ENCODE assay signal across 8 cellular contexts in genomic region chr9:122263699-122264349, GRCh38. TPM values are rescaled to one million over a fixed set of nuclear protein-coding genes. Genes with fewer than 3 reads are reported as not detected.
DNase-seq lines count a peak whose midpoint lies in the region; ATAC-seq, FAIRE-seq and TF ChIP-seq lines count a peak whose summit lies in the region.

No MANE protein-coding gene starts in this region.

- H3K9me3 ChIP-seq in SJSA1 (replicated peaks) (no peaks in the 10 kb centered on the region), esophagus squamous epithelium (no peaks in the 10 kb centered on the region), pancreas (no peaks in the 10 kb centered on the region)

- H3K36me3 ChIP-seq in SJSA1: peaks cover 29% of the 10 kb centered on the region
- H3K36me3 ChIP-seq in esophagus squamous epithelium: peaks cover 0 to 30% (median 7%) of the 10 kb centered on the region in 3 donors
- peaks cover 0 to 6% (median 5%) of the 10 kb centered on the region in 3 donors for H3K36me3 ChIP-seq in pancreas

- peak overlapping the region; percentile 65 for H3K4me3 ChIP-seq in SJSA1
- H3K4me3 ChIP-seq in esophagus squamous epithelium: peak overlapping the region; percentile 63 to 85 (median 72)
- peak overlapping the region; percentile 62 to 82 (median 64) for H3K4me3 ChIP-seq in pancreas

- no peak for FAIRE-seq in pancreas (lab: Jason Lieb, UNC)

- DNase-seq in GM20000 (ENCODE audit: low spot score) (peak; percentile 11), SJSA1 (ENCODE audit: low read depth in 1 of 2, low spot score in 2 of 2) (peak in 1 of 2 experiments; percentile 20), esophagus squamous epithelium (lab: John Stamatoyannopoulos, UW) (no peak), pancreas (peak in 1 of 6 donors; percentile 4)
- no peak for DNase-seq in stimulated activated CD4-positive, alpha-beta T cell treated with anti-CD3 and anti-CD28 coated beads, Interleukin-4, amount 100 ng/mL, for 1 hour
- no peak for DNase-seq in stimulated activated CD4-positive, alpha-beta T cell treated with anti-CD3 and anti-CD28 coated beads, Interleukin-4, amount 100 ng/mL, for 24 hours

- H3K4me1 ChIP-seq in SJSA1 (replicated peaks): peaks cover 15% of the 10 kb centered on the region
- H3K4me1 ChIP-seq in esophagus squamous epithelium: peaks cover 15 to 56% (median 22%) of the 10 kb centered on the region in 3 donors
- peaks cover 0 to 31% (median 22%) of the 10 kb centered on the region in 3 donors for H3K4me1 ChIP-seq in pancreas

- TF ChIP-seq CTCF in GM20000 (IDR thresholded peaks at IDR 0.05; ENCODE audit: extremely low read depth, missing control alignments) (no peak), esophagus squamous epithelium (IDR thresholded peaks at IDR 0.05) (no peak), pancreas (IDR thresholded peaks at IDR 0.05) (no peak)

- peak overlapping the region; percentile 90 for H3K27ac ChIP-seq in SJSA1
- peak overlapping the region; percentile 90 to 96 (median 93) for H3K27ac ChIP-seq in esophagus squamous epithelium
- H3K27ac ChIP-seq in pancreas: peak overlapping the region; percentile 93 to 96 (median 94)

- 12 to 13% methylated on average over 13 of the region's 13 CpGs for WGBS in esophagus squamous epithelium, 2 donors
- 10 to 11% methylated on average over 13 of the region's 13 CpGs for WGBS in pancreas, 2 donors

- intact Hi-C loops in esophagus squamous epithelium (cut with DNase I): no loop called here
- intact Hi-C loops in pancreas (cut with DNase I): no loop called here

- H3K27me3 ChIP-seq in SJSA1 (replicated peaks) (no peaks in the 10 kb centered on the region), esophagus squamous epithelium (no peaks in the 10 kb centered on the region), pancreas (no peaks in the 10 kb centered on the region)

- TF ChIP-seq POLR2A in esophagus squamous epithelium (IDR thresholded peaks at IDR 0.05): no peak

- ATAC-seq in pancreas (peak; percentile 8 to 35 (median 28)), HG03175 (IDR thresholded peaks at IDR 0.05; ENCODE audit: unreplicated experiment) (no peak), GM21526 (IDR thresholded peaks at IDR 0.05; ENCODE audit: low FRiP score, unreplicated experiment) (no peak)

RNA-seq across cellular contexts. Expression of gene RBM18, which starts 0.8 kb away (rescaled TPM):
- 9.8 and 17.6 TPM in 2 replicates for total RNA-seq in SJSA1 (2014; rRNA removed; shearing (Covaris generic))
- total RNA-seq in esophagus squamous epithelium: 10 to 100 TPM in 1 of 4 donors, 1 to 10 TPM in 3; 2.5 to 16.9 (median 8.2) TPM
- total RNA-seq in pancreas: 10 to 100 TPM in 1 of 6 donors, 1 to 10 TPM in 5; 5.0 to 10.5 (median 7.4) TPM
- 1 to 10 TPM; 1.7 to 4.9 TPM for polyA plus RNA-seq in pancreas

RNA-seq across cellular contexts. Expression of gene MRRF, which starts 0.9 kb away (rescaled TPM):
- 21.8 and 26.6 TPM in 2 replicates for total RNA-seq in SJSA1 (2014; rRNA removed; shearing (Covaris generic))
- total RNA-seq in esophagus squamous epithelium (10 to 100 TPM; 23.9 to 48.6 (median 40.4) TPM), pancreas (10 to 100 TPM; 13.0 to 22.9 (median 17.5) TPM)
- 10 to 100 TPM; 15.1 to 27.8 TPM for polyA plus RNA-seq in pancreas

RNA-seq across cellular contexts. Expression of gene LHX6, which starts 35.1 kb away (rescaled TPM):
- total RNA-seq in SJSA1 (2014; rRNA removed; shearing (Covaris generic)): 4.6 and 6.4 TPM in 2 replicates
- total RNA-seq in esophagus squamous epithelium (1 to 10 TPM in 1 of 4 donors, under 1 TPM in 2, not detected in 1; 0.53 to 4.6 (median 0.95) TPM), pancreas (1 to 10 TPM in 2 of 6 donors, under 1 TPM in 4; 0.22 to 1.2 (median 0.86) TPM)
- polyA plus RNA-seq in pancreas: 1 to 10 TPM; 1.5 to 1.7 TPM

Comparison
In these comparisons a context has a peak if more than half of its experiments do, and no peak if none do; other contexts are left out.
1. ATAC-seq: peak in pancreas (4 of 4); none in HG03175 (single experiment) and GM21526 (single experiment).
2. Peak in every context shown above with its lines, with median percentiles within 50 percentile points of each other: H3K27ac ChIP-seq and H3K4me3 ChIP-seq.